In the genomic region with DNA sequence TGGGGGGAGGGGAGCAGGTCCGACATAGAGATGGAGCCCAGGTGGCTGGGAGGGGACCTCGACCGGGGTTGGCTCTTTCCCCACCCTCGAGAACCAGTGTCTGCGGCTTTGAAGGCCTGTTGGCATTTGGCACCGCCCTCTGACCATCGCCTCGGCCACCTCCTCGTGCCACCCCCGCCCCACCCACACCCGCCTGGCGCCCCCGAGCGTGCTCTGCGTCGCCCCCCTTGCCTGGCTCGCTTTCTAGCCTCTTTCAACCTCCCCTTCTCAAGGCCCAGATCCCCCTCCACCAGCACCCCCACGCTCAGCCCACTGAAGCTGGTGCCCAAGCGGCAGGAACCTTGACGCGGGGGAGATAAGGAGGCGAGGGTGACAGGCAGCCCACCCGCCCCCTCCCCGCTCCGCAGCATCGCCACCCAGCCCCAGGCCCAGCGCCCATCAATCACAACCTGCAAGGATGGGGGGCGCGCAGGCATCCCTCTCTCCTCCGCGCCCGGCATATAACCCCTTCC, we compare ENCODE assay signal across 8 cellular contexts. TPM values are rescaled to one million over a fixed set of nuclear protein-coding genes. Genes with fewer than 3 reads are reported as not detected.
A peak's percentile ranks its signal among the peaks of the same experiment; 100 is the strongest.
DNase-seq lines count a peak whose midpoint lies in the region; ATAC-seq and TF ChIP-seq lines count a peak whose summit lies in the region.

No MANE protein-coding gene starts in this region.

- no peak for ATAC-seq in heart left ventricle

- no peaks in the 10 kb centered on the region for H3K9me3 Mint-ChIP-seq in endothelial cell (ENCODE audit: unreplicated experiment)
- no peaks in the 10 kb centered on the region for H3K9me3 Mint-ChIP-seq in neural progenitor cell

- peak overlapping the region; percentile 21 for H3K9ac ChIP-seq in neural progenitor cell

- H3K36me3 ChIP-seq in heart left ventricle (peaks cover 0 to 26% (median 9%) of the 10 kb centered on the region in 9 donors), neural progenitor cell (peaks cover 4% of the 10 kb centered on the region)

- peaks cover 0 to 60% (median 34%) of the 10 kb centered on the region in 12 donors for H3K4me1 ChIP-seq in heart left ventricle
- peaks cover 41% of the 10 kb centered on the region for H3K4me1 ChIP-seq in neural progenitor cell

- peak overlapping the region; percentile 90 for H3K4me3 Mint-ChIP-seq in endothelial cell (ENCODE audit: unreplicated experiment)
- H3K4me3 Mint-ChIP-seq in neural progenitor cell: peak overlapping the region; percentile 99

- peaks cover 45% of the 10 kb centered on the region for H3F3A ChIP-seq in neural progenitor cell (ENCODE audit: low read depth)

- H3K79me2 ChIP-seq in neural progenitor cell (ENCODE audit: low read depth): peaks cover 51% of the 10 kb centered on the region

- H3K4me1 Mint-ChIP-seq in endothelial cell (ENCODE audit: unreplicated experiment) (peaks cover 53% of the 10 kb centered on the region), neural progenitor cell (peaks cover 36% of the 10 kb centered on the region)

- H3K27ac ChIP-seq in heart left ventricle (peak overlapping the region in 11 of 12 donors; percentile 18 to 99 (median 75)), neural progenitor cell (no peak overlapping the region)

- 1 to 3% (median 1%) methylated on average over 10 to 32 of the region's 32 CpGs for WGBS in heart left ventricle, 4 donors

- peak in 1 of 5 donors; percentile 28 for DNase-seq in heart left ventricle
- no peak for DNase-seq in cardiac septum (ENCODE audit: low spot score)
- peak; percentile 78 for DNase-seq in RPMI8226
- DNase-seq in endothelial cell (ENCODE audit: low spot score): no peak
- DNase-seq in neural progenitor cell (ENCODE audit: low spot score): peak; percentile 34
- no peak for DNase-seq in stimulated activated CD4-positive, alpha-beta T cell treated with anti-CD3 and anti-CD28 coated beads, Interleukin-2, amount 100 ng/mL, for 48 hours
- no peak for DNase-seq in stimulated activated CD4-positive, alpha-beta T cell treated with anti-CD3 and anti-CD28 coated beads, Interleukin-4, amount 100 ng/mL, for 24 hours
- no peak for DNase-seq in erythroblast (lab: John Stamatoyannopoulos, UW)

- peaks cover 36% of the 10 kb centered on the region for H4K20me1 ChIP-seq in neural progenitor cell (ENCODE audit: low read depth)

- peak overlapping the region; percentile 98 for H3K4me2 ChIP-seq in neural progenitor cell

- H3K9me3 ChIP-seq in heart left ventricle: no peaks in the 10 kb centered on the region
- no peaks in the 10 kb centered on the region for H3K9me3 ChIP-seq in neural progenitor cell (ENCODE audit: low read depth)

- TF ChIP-seq POLR2A in heart left ventricle (IDR thresholded peaks at IDR 0.05) (no peak), erythroblast (IDR thresholded peaks at IDR 0.05; ENCODE audit: low read length) (no peak)

- H3K27me3 ChIP-seq in heart left ventricle: no peaks in the 10 kb centered on the region
- H3K27me3 ChIP-seq in neural progenitor cell: no peaks in the 10 kb centered on the region

- no peak overlapping the region for H2AFZ ChIP-seq in neural progenitor cell (replicated peaks)

- peak overlapping the region; percentile 53 to 92 (median 80) for H3K4me3 ChIP-seq in heart left ventricle
- H3K4me3 ChIP-seq in neural progenitor cell: peak overlapping the region; percentile 63

- H3K27ac Mint-ChIP-seq in endothelial cell (ENCODE audit: unreplicated experiment) (no peak overlapping the region), neural progenitor cell (no peak overlapping the region)

- TF ChIP-seq CTCF in heart left ventricle (IDR thresholded peaks at IDR 0.05): no peak
- no peak for TF ChIP-seq CTCF in endothelial cell (IDR thresholded peaks at IDR 0.05; ENCODE audit: unreplicated experiment)
- no peak for TF ChIP-seq CTCF in neural progenitor cell (IDR thresholded peaks at IDR 0.05)

- peaks cover 12% of the 10 kb centered on the region for H3K27me3 Mint-ChIP-seq in endothelial cell (ENCODE audit: unreplicated experiment)
- H3K27me3 Mint-ChIP-seq in neural progenitor cell (ENCODE audit: insufficient read depth, low read depth): peaks cover 15% of the 10 kb centered on the region

- intact Hi-C loops in heart left ventricle (cut with DNase I) (no loop called here), cardiac septum (cut with DNase I) (no loop called here)

- H3K36me3 Mint-ChIP-seq in endothelial cell (ENCODE audit: low read depth, unreplicated experiment) (peaks cover 27% of the 10 kb centered on the region), neural progenitor cell (peaks cover 11% of the 10 kb centered on the region)

RNA-seq across cellular contexts. Expression of gene CACNB1, which starts 0.6 kb away (rescaled TPM):
- total RNA-seq in heart left ventricle (10 to 100 TPM in 1 of 9 donors, 1 to 10 TPM in 8; 4.3 to 13.4 (median 7.1) TPM), cardiac septum (11.8 TPM), endothelial cell (ENCODE audit: unreplicated experiment) (10.2 TPM), neural progenitor cell (ENCODE audit: low replicate concordance) (6.3 and 16.5 TPM in 2 replicates)
- 10 to 100 TPM in 1 of 2 donors, 1 to 10 TPM in 1; 6.1 to 14.3 TPM for polyA plus RNA-seq in heart left ventricle

RNA-seq across cellular contexts. Expression of gene RPL19, which starts 3.2 kb away (rescaled TPM):
- total RNA-seq in heart left ventricle: 1,000 to 10,000 TPM in 6 of 9 donors, 100 to 1,000 TPM in 3; 836 to 1,525 (median 1,097) TPM
- polyA plus RNA-seq in heart left ventricle: 1,000 to 10,000 TPM; 1,669 to 2,599 TPM
- total RNA-seq in cardiac septum: 753 TPM
- total RNA-seq in endothelial cell (ENCODE audit: unreplicated experiment): 1,851 TPM
- 2,635 and 2,751 TPM in 2 replicates for total RNA-seq in neural progenitor cell (ENCODE audit: low replicate concordance)

RNA-seq across cellular contexts. Expression of gene STAC2, which starts 28.9 kb away (rescaled TPM):
- total RNA-seq in heart left ventricle: 1 to 10 TPM in 2 of 9 donors, under 1 TPM in 7; 0.16 to 3.6 (median 0.33) TPM
- polyA plus RNA-seq in heart left ventricle: 1 to 10 TPM in 1 of 2 donors, under 1 TPM in 1; 0.76 to 5.3 TPM
- total RNA-seq in cardiac septum: 0.67 TPM
- not detected for total RNA-seq in endothelial cell (ENCODE audit: unreplicated experiment)
- 0.13 and 0.62 TPM in 2 replicates for total RNA-seq in neural progenitor cell (ENCODE audit: low replicate concordance)

RNA-seq across cellular contexts. Expression of gene ARL5C, which starts 30.9 kb away (rescaled TPM):
- not detected for total RNA-seq in heart left ventricle
- not detected for polyA plus RNA-seq in heart left ventricle
- total RNA-seq in cardiac septum: not detected
- total RNA-seq in endothelial cell (ENCODE audit: unreplicated experiment): not detected
- not detected in 2 replicates for total RNA-seq in neural progenitor cell (ENCODE audit: low replicate concordance)

RNA-seq across cellular contexts. Expression of gene PLXDC1, which starts 45.4 kb away (rescaled TPM):
- total RNA-seq in heart left ventricle (10 to 100 TPM in 7 of 9 donors, 1 to 10 TPM in 2; 6.3 to 17.4 (median 13.8) TPM), cardiac septum (21.4 TPM), endothelial cell (ENCODE audit: unreplicated experiment) (3.7 TPM), neural progenitor cell (ENCODE audit: low replicate concordance) (2.1 and 2.5 TPM in 2 replicates)
- 10 to 100 TPM in 1 of 2 donors, 1 to 10 TPM in 1; 4.8 to 13.3 TPM for polyA plus RNA-seq in heart left ventricle

Comparison
In these comparisons a context has a peak if more than half of its experiments do, and no peak if none do; other contexts are left out.
1. DNase-seq: peak in RPMI8226 (single experiment) and neural progenitor cell (single experiment); none in cardiac septum (single experiment), endothelial cell (single experiment), stimulated activated CD4-positive, alpha-beta T cell treated with anti-CD3 and anti-CD28 coated beads, Interleukin-2, amount 100 ng/mL, for 48 hours (0 of 2), stimulated activated CD4-positive, alpha-beta T cell treated with anti-CD3 and anti-CD28 coated beads, Interleukin-4, amount 100 ng/mL, for 24 hours (single experiment) and erythroblast (0 of 2).